ENCODE assay signal across 9 cellular contexts in the genomic region with DNA sequence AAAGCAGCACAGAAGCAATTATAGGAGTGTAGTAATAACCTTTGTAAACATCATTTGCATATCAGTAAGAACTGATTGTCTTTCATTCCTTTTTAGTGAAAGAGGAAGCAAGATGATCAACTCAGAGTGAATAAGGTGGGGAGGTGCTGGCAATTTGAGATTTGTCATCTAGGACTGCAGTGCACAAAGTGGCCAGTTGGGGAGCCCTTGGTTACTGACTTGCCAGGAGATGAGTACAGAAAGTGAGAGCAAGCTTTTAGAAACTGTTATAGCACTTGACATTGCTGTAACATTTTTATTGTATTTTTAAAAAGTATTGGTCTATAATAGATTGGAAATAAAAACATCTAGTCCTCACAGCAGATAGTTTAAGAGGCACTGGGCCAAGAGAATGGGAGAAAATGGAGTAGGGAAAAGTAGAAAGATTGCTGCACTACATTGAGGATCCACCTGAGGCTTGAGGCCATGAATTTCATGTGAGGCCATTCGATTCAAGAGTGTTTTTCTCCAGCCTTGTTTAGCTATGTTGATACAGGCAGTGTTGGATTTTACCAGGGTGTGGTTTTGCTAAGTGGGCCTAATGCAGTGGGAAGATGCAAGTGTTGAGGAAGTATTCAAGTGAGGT. TPM values are rescaled to one million over a fixed set of nuclear protein-coding genes. Genes with fewer than 3 reads are reported as not detected.
A peak's percentile ranks its signal among the peaks of the same experiment; 100 is the strongest.
DNase-seq lines count a peak whose midpoint lies in the region; ATAC-seq and TF ChIP-seq lines count a peak whose summit lies in the region.
"Had no signal": no experiment of that assay in that cellular context is flagged by ENCODE, and none has a peak within 500 bp of the region (broad histone marks: within the 10 kb centered on the region; RNA-seq: fewer than 3 reads in every experiment).

No MANE protein-coding gene starts in this region.

- no peaks in the 10 kb centered on the region for H3K36me3 ChIP-seq in CD8-positive, alpha-beta memory T cell (ENCODE audit: insufficient read depth, low read length)

- H3K36me3 Mint-ChIP-seq in CD8-positive, alpha-beta memory T cell = no peaks in the 10 kb centered on the region
- H3K36me3 Mint-ChIP-seq: activated naive CD4-positive, alpha-beta T cell treated with anti-CD3 and anti-CD28 coated beads, Interleukin-2, amount 50 U/mL, for 24 hours had no signal

- ATAC-seq in GM19035 (IDR thresholded peaks at IDR 0.05; ENCODE audit: unreplicated experiment) (peak; percentile 99), HG03108 (IDR thresholded peaks at IDR 0.05; ENCODE audit: unreplicated experiment) (peak; percentile 98)

- H3K4me3 ChIP-seq in CD8-positive, alpha-beta memory T cell (ENCODE audit: low read length) = no peak overlapping the region
- H3K4me3 ChIP-seq in fibroblast of the aortic adventitia (ENCODE audit: low read depth, low read length) = no peak overlapping the region

- no peaks in the 10 kb centered on the region for H3K9me3 Mint-ChIP-seq in CD8-positive, alpha-beta memory T cell
- H3K9me3 Mint-ChIP-seq: activated naive CD4-positive, alpha-beta T cell treated with anti-CD3 and anti-CD28 coated beads, Interleukin-2, amount 50 U/mL, for 24 hours had no signal

- H3K4me1 Mint-ChIP-seq in CD8-positive, alpha-beta memory T cell = peaks cover 0 to 2% (median 0%) of the 10 kb centered on the region in 3 donors
- H3K4me1 Mint-ChIP-seq: activated naive CD4-positive, alpha-beta T cell treated with anti-CD3 and anti-CD28 coated beads, Interleukin-2, amount 50 U/mL, for 24 hours had no signal

- H3K27ac Mint-ChIP-seq in CD8-positive, alpha-beta memory T cell = no peak overlapping the region
- H3K27ac Mint-ChIP-seq: activated naive CD4-positive, alpha-beta T cell treated with anti-CD3 and anti-CD28 coated beads, Interleukin-2, amount 50 U/mL, for 24 hours had no signal

- peak; percentile 15 to 64 (median 26) for DNase-seq in CD8-positive, alpha-beta memory T cell
- peak; percentile 59 for DNase-seq in NOMO-1 treated with dmso at 0.1 percent for 144 hours (lab: John Stamatoyannopoulos, UW; ENCODE audit: unreplicated experiment)
- peak; percentile 47 for DNase-seq in activated T-cell treated with anti-CD3 and anti-CD28 coated beads for 1 hour (ENCODE audit: low read depth)
- peak; percentile 43 for DNase-seq in fibroblast of the aortic adventitia (ENCODE audit: low read depth)
- DNase-seq in renal cortical epithelial cell (ENCODE audit: low read depth) = peak; percentile 45
- DNase-seq in DMS153 (lab: John Stamatoyannopoulos, UW) = no peak

- H3K9me3 ChIP-seq in CD8-positive, alpha-beta memory T cell (ENCODE audit: low read length) = no peaks in the 10 kb centered on the region

- H3K4me1 ChIP-seq in CD8-positive, alpha-beta memory T cell (ENCODE audit: insufficient read depth, low read length) = no peaks in the 10 kb centered on the region

- CTCF ChIA-PET in CD8-positive, alpha-beta memory T cell (lab: Charles Lee) = no interaction called here

- no peak overlapping the region for H3K27ac ChIP-seq in CD8-positive, alpha-beta memory T cell (ENCODE audit: low read depth, low read length)

- H3K4me3 Mint-ChIP-seq in CD8-positive, alpha-beta memory T cell = no peak overlapping the region
- H3K4me3 Mint-ChIP-seq: activated naive CD4-positive, alpha-beta T cell treated with anti-CD3 and anti-CD28 coated beads, Interleukin-2, amount 50 U/mL, for 24 hours had no signal

- peak; percentile 91 for TF ChIP-seq CTCF in fibroblast of the aortic adventitia (IDR thresholded peaks at IDR 0.05; ENCODE audit: insufficient read depth, low read length)

- POLR2A ChIA-PET in CD8-positive, alpha-beta memory T cell (lab: Charles Lee) = no interaction called here

- H3K27me3 Mint-ChIP-seq in CD8-positive, alpha-beta memory T cell = peaks cover 10 to 23% of the 10 kb centered on the region in 2 donors

- H3K27me3 ChIP-seq in CD8-positive, alpha-beta memory T cell (ENCODE audit: insufficient read depth, low read length, poor library complexity, severe bottlenecking) = no peaks in the 10 kb centered on the region

RNA-seq across cellular contexts. Expression of a gene that starts 47.9 kb away (rescaled TPM):
- total RNA-seq in CD8-positive, alpha-beta memory T cell = not detected
- not detected for polyA plus RNA-seq in CD8-positive, alpha-beta memory T cell
- total RNA-seq in fibroblast of the aortic adventitia (ENCODE audit: low replicate concordance) (1.6 TPM in 1 of 2 replicates, not detected in the other), renal cortical epithelial cell (9.9 and 26.0 TPM in 2 replicates)
